Comparison of ENCODE assay signal across 16 cellular contexts in genomic region chr10:98659951-98660350, GRCh38.
DNase-seq lines count a peak whose midpoint lies in the region; ATAC-seq and TF ChIP-seq lines count a peak whose summit lies in the region.
"Had no signal": no experiment of that assay in that cellular context is flagged by ENCODE, and none has a peak within 500 bp of the region (broad histone marks: within the 10 kb centered on the region; RNA-seq: fewer than 3 reads in every experiment).

No MANE protein-coding gene starts in this region.

- H3K9me2 ChIP-seq in SK-N-SH = no peaks in the 10 kb centered on the region

- H3K9me3 ChIP-seq in neural progenitor cell (ENCODE audit: low read depth) (peaks cover 4% of the 10 kb centered on the region), vagina (no peaks in the 10 kb centered on the region), SK-N-SH (no peaks in the 10 kb centered on the region)

- no peak overlapping the region for H3K27ac Mint-ChIP-seq in neural progenitor cell
- H3K27ac Mint-ChIP-seq: B cell; CD8-positive, alpha-beta T cell; HFFc6 had no signal

- H3K4me3 ChIP-seq in fibroblast of mammary gland (ENCODE audit: control insufficient read depth, low read depth, low read length) = no peak overlapping the region
- no peak overlapping the region for H3K4me3 ChIP-seq in neural progenitor cell
- no peak overlapping the region for H3K4me3 ChIP-seq in vagina
- no peak overlapping the region for H3K4me3 ChIP-seq in SK-N-SH (ENCODE audit: low read depth in 2 of 2, low read length in 1 of 2)
- H3K4me3 ChIP-seq: BLaER1 treated with 17β-estradiol and CSF1 and Interleukin-3, amounts not matched to agents 10 nM and 100 nM had no signal

- H3K4me1 ChIP-seq in neural progenitor cell (peaks cover 15% of the 10 kb centered on the region), vagina (peaks cover 6% of the 10 kb centered on the region), SK-N-SH (ENCODE audit: control insufficient read depth in 1 of 2, insufficient read depth in 2 of 2, low read depth in 1 of 2, low read length in 1 of 2) (no peaks in the 10 kb centered on the region)

- TF ChIP-seq EP300 in SK-N-SH (IDR thresholded peaks at IDR 0.05; ENCODE audit: borderline replicate concordance in 1 of 2, low read depth in 1 of 2, low read length in 1 of 2) = no peak

- H3K4me1 Mint-ChIP-seq in neural progenitor cell = peaks cover 7% of the 10 kb centered on the region

- in situ Hi-C loops in SK-MEL-5 (cut with HindIII; ENCODE audit: low pct_unique_long_range_greater_than_20kb, low sequenced_read_pairs) = no loop called here

- H3K36me3 ChIP-seq in neural progenitor cell = no peaks in the 10 kb centered on the region
- H3K36me3 ChIP-seq in vagina = no peaks in the 10 kb centered on the region
- H3K36me3 ChIP-seq in SK-N-SH (replicated peaks in 1 of 2; ENCODE audit: control insufficient read depth in 1 of 2, insufficient read depth in 2 of 2, low read length in 1 of 2) = no peaks in the 10 kb centered on the region
- H3K36me3 ChIP-seq: BLaER1 treated with 17β-estradiol and CSF1 and Interleukin-3, amounts not matched to agents 10 nM and 100 nM had no signal

- H3K27ac ChIP-seq in neural progenitor cell (no peak overlapping the region), vagina (peak overlapping the region; percentile 0), SK-N-SH (ENCODE audit: low read depth in 2 of 2, low read length in 1 of 2) (no peak overlapping the region)
- H3K27ac ChIP-seq: BLaER1 treated with 17β-estradiol and CSF1 and Interleukin-3, amounts not matched to agents 10 nM and 100 nM had no signal

- intact Hi-C loops in vagina (cut with DNase I) = no loop called here

- H3K36me3 Mint-ChIP-seq in neural progenitor cell = no peaks in the 10 kb centered on the region
- H3K36me3 Mint-ChIP-seq: CD8-positive, alpha-beta T cell had no signal

- TF ChIP-seq RAD21 in SK-N-SH (IDR thresholded peaks at IDR 0.05; ENCODE audit: low read length) = no peak

- H3K27me3 ChIP-seq in neural progenitor cell (no peaks in the 10 kb centered on the region), vagina (no peaks in the 10 kb centered on the region), SK-N-SH (ENCODE audit: insufficient read depth) (no peaks in the 10 kb centered on the region)
- H3K27me3 ChIP-seq: BLaER1 treated with 17β-estradiol and CSF1 and Interleukin-3, amounts not matched to agents 10 nM and 100 nM had no signal

- H3K79me2 ChIP-seq in neural progenitor cell (ENCODE audit: low read depth) (no peaks in the 10 kb centered on the region), SK-N-SH (ENCODE audit: insufficient read depth) (no peaks in the 10 kb centered on the region)

- POLR2A ChIA-PET in SK-N-SH (lab: Yijun Ruan, JAX) = no interaction called here

- H3K4me2 ChIP-seq in neural progenitor cell = peak overlapping the region; percentile 4
- H3K4me2 ChIP-seq in SK-N-SH = no peak overlapping the region

- no peak overlapping the region for H3K9ac ChIP-seq in neural progenitor cell
- H3K9ac ChIP-seq in SK-N-SH = no peak overlapping the region
- H3K9ac ChIP-seq: BLaER1 treated with 17β-estradiol and CSF1 and Interleukin-3, amounts not matched to agents 10 nM and 100 nM had no signal

- no peak for ATAC-seq in HG02884 (IDR thresholded peaks at IDR 0.05; ENCODE audit: unreplicated experiment)
- ATAC-seq: CD8-positive, alpha-beta T cell; HCT116 had no signal

- peaks cover 2% of the 10 kb centered on the region for H3K27me3 Mint-ChIP-seq in neural progenitor cell (ENCODE audit: insufficient read depth, low read depth)

- H4K20me1 ChIP-seq in neural progenitor cell (ENCODE audit: low read depth) (no peaks in the 10 kb centered on the region), SK-N-SH (ENCODE audit: insufficient read depth) (no peaks in the 10 kb centered on the region)
- H4K20me1 ChIP-seq: BLaER1 treated with 17β-estradiol and CSF1 and Interleukin-3, amounts not matched to agents 10 nM and 100 nM had no signal

- H3F3A ChIP-seq in neural progenitor cell (ENCODE audit: low read depth) (no peaks in the 10 kb centered on the region), SK-N-SH (replicated peaks; ENCODE audit: insufficient read depth) (no peaks in the 10 kb centered on the region)

- H2AFZ ChIP-seq in neural progenitor cell (replicated peaks) (no peak overlapping the region), SK-N-SH (ENCODE audit: low read depth) (no peak overlapping the region)

- no peak for TF ChIP-seq CTCF in fibroblast of mammary gland (conservative IDR thresholded peaks at IDR 0.05; ENCODE audit: control insufficient read depth, insufficient read depth, low read depth, low read length)
- no peak for TF ChIP-seq CTCF in neural progenitor cell (IDR thresholded peaks at IDR 0.05)
- no peak for TF ChIP-seq CTCF in vagina (IDR thresholded peaks at IDR 0.05)
- TF ChIP-seq CTCF in SK-N-SH (IDR thresholded peaks at IDR 0.05) = no peak

- TF ChIP-seq POLR2A in vagina (IDR thresholded peaks at IDR 0.05) = no peak

- H3K4me3 Mint-ChIP-seq in neural progenitor cell = no peak overlapping the region
- H3K4me3 Mint-ChIP-seq: B cell; CD8-positive, alpha-beta T cell; HFFc6 had no signal

- CTCF ChIA-PET in SK-N-SH (lab: Yijun Ruan, JAX) = interaction anchor here (0.6 kb wide), 1 partner anchor 1335 kb away, joined by 3 read pairs; no protein-coding TSS in a partner anchor

- DNase-seq in SK-MEL-5 (ENCODE audit: low read depth, low spot score) = peak; percentile 58
- DNase-seq in fibroblast of mammary gland (ENCODE audit: low read depth) = peak; percentile 47
- no peak for DNase-seq in neural progenitor cell (ENCODE audit: low spot score)
- DNase-seq in vagina (ENCODE audit: extremely low spot score in 2 of 2) = no peak
- no peak for DNase-seq in SK-N-SH
- DNase-seq in amygdala (lab: John Stamatoyannopoulos, UW) = no peak
- DNase-seq: CD8-positive, alpha-beta T cell; COR-L47; GDM1; GOT3; H7; HFFc6 had no signal

- peaks cover 12% of the 10 kb centered on the region for H3K9me3 Mint-ChIP-seq in neural progenitor cell
- H3K9me3 Mint-ChIP-seq: CD8-positive, alpha-beta T cell had no signal

TF ChIP-seq in SK-N-SH, 30 proteins besides CTCF, POLR2A, EP300 and RAD21:
- no peak for TF ChIP-seq USF1 (IDR thresholded peaks at IDR 0.05; ENCODE audit: borderline replicate concordance, low read depth)
- no peak for TF ChIP-seq MEF2A (IDR thresholded peaks at IDR 0.05; ENCODE audit: borderline replicate concordance, low read depth)
- no peak for TF ChIP-seq SMC3 (IDR thresholded peaks at IDR 0.05; ENCODE audit: low read depth, low read length)
- TF ChIP-seq TAF1 (IDR thresholded peaks at IDR 0.05; ENCODE audit: borderline replicate concordance, low read depth, low read length) = no peak
- TF ChIP-seq RFX5 (IDR thresholded peaks at IDR 0.05; ENCODE audit: low read length) = no peak
- no peak for TF ChIP-seq ZBTB33 (IDR thresholded peaks at IDR 0.05; ENCODE audit: borderline replicate concordance, low read depth)
- TF ChIP-seq NFIC (IDR thresholded peaks at IDR 0.05; ENCODE audit: borderline replicate concordance) = no peak
- no peak for TF ChIP-seq MAX (IDR thresholded peaks at IDR 0.05; ENCODE audit: low read depth)
- TF ChIP-seq SIN3A (IDR thresholded peaks at IDR 0.05; ENCODE audit: borderline replicate concordance, low read depth, low read length) = no peak
- no peak for TF ChIP-seq JUND (IDR thresholded peaks at IDR 0.05)
- no peak for TF ChIP-seq RCOR1 (IDR thresholded peaks at IDR 0.05; ENCODE audit: low read length)
- no peak for TF ChIP-seq EZH2phosphoT487 (IDR thresholded peaks at IDR 0.05; ENCODE audit: borderline replicate concordance, low read depth)
- no peak for TF ChIP-seq ELF1 (IDR thresholded peaks at IDR 0.05)
- TF ChIP-seq MXI1 (IDR thresholded peaks at IDR 0.05; ENCODE audit: low read depth, low read length) = no peak
- TF ChIP-seq USF2 (IDR thresholded peaks at IDR 0.05; ENCODE audit: borderline replicate concordance, low read depth, low read length) = no peak
- TF ChIP-seq GATA2 (CRISPR knock-in tag; IDR thresholded peaks at IDR 0.05) = no peak
- TF ChIP-seq TEAD4 (IDR thresholded peaks at IDR 0.05; ENCODE audit: borderline replicate concordance, insufficient read depth) = no peak

Comparison
In these comparisons a context has a peak if more than half of its experiments do, and no peak if none do; other contexts are left out.
1. DNase-seq: peak in SK-MEL-5 (single experiment) and fibroblast of mammary gland (single experiment); none in neural progenitor cell (single experiment), vagina (0 of 2), SK-N-SH (single experiment) and amygdala (0 of 56).